In the genomic region with DNA sequence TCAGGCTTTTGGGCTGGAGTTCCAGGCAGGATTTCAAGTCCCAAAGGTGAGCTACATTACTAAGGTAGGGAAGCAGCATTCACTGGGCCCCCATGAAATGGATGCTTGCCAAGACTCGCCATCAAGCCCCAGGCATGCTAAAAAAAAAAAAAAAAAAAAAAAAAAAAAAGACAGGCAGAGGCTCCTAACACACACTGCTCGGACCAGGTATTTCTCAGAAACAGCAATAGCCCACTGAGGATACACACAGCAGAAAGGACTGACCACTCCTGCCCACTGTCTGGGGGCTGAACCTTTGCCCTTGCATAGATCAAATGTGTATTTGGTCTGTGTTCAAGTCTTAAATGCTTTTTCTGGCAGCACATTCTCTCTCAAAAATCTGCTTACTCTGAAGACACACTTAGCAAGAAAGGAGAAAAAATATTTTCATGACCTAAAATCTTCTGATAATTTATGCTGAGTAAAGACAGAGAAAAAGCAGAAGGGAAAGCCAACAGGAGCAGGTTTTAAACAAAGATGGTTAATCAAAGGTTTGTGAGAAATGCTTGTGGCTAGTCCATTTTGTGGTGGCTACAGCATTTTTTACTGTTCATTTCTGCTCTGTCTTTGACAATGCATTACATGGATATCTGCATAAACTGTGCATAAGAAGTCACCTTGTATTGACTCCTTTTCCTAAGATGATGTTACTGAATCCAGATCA, we compare ENCODE assay signal across 29 cellular contexts. TPM values are rescaled to one million over a fixed set of nuclear protein-coding genes. Genes with fewer than 3 reads are reported as not detected.
DNase-seq lines count a peak whose midpoint lies in the region; ATAC-seq, FAIRE-seq and TF ChIP-seq lines count a peak whose summit lies in the region.
"Had no signal": no experiment of that assay in that cellular context is flagged by ENCODE, and none has a peak within 500 bp of the region (broad histone marks: within the 10 kb centered on the region; RNA-seq: fewer than 3 reads in every experiment).

No MANE protein-coding gene starts in this region.

- no peak overlapping the region for H3K27ac Mint-ChIP-seq in MCF 10A (ENCODE audit: low read depth, unreplicated experiment)
- H3K27ac Mint-ChIP-seq in astrocyte (ENCODE audit: unreplicated experiment): no peak overlapping the region
- H3K27ac Mint-ChIP-seq in stimulated activated memory B cell treated with anti-CD40 and anti-IgM and Interleukin-4, amounts not matched to agents 10 μg/mL and 1 μg/mL and 100 μg/mL, for 72 hours: no peak overlapping the region
- H3K27ac Mint-ChIP-seq: activated T-cell treated with anti-CD3 and anti-CD28 coated beads, Interleukin-2, amount 50 U/mL, for 72 hours; stimulated activated naive B cell treated with anti-CD40 and anti-IgM and Interleukin-4, amounts not matched to agents 10 μg/mL and 1 μg/mL and 100 μg/mL, for 72 hours had no signal

- H3K9me3 ChIP-seq in mammary epithelial cell (replicated peaks; ENCODE audit: insufficient read depth, low read length) (no peaks in the 10 kb centered on the region), astrocyte (ENCODE audit: insufficient read depth, low read depth, low read length) (no peaks in the 10 kb centered on the region), suprapubic skin (no peaks in the 10 kb centered on the region)
- H3K9me3 ChIP-seq: adrenal gland, BLaER1, breast epithelium, uterus had no signal

- H3K27ac ChIP-seq in mammary epithelial cell (ENCODE audit: insufficient read depth, low read depth, low read length): no peak overlapping the region
- peak overlapping the region; percentile 60 for H3K27ac ChIP-seq in KMS-11
- H3K27ac ChIP-seq in astrocyte (ENCODE audit: low read depth, low read length): no peak overlapping the region
- no peak overlapping the region for H3K27ac ChIP-seq in suprapubic skin
- H3K27ac ChIP-seq: adrenal gland, BLaER1, breast epithelium, uterus, VCaP had no signal

- no peaks in the 10 kb centered on the region for H4K20me1 ChIP-seq in mammary epithelial cell (ENCODE audit: insufficient read depth, low read length)
- no peaks in the 10 kb centered on the region for H4K20me1 ChIP-seq in KMS-11 (ENCODE audit: insufficient read depth)
- no peaks in the 10 kb centered on the region for H4K20me1 ChIP-seq in astrocyte (ENCODE audit: insufficient read depth, low read length)
- H4K20me1 ChIP-seq: BLaER1 had no signal

- H3K36me3 ChIP-seq in mammary epithelial cell (ENCODE audit: insufficient read depth, low read length): no peaks in the 10 kb centered on the region
- no peaks in the 10 kb centered on the region for H3K36me3 ChIP-seq in KMS-11 (ENCODE audit: insufficient read depth)
- no peaks in the 10 kb centered on the region for H3K36me3 ChIP-seq in astrocyte (ENCODE audit: insufficient read depth, low read length)
- H3K36me3 ChIP-seq in suprapubic skin: no peaks in the 10 kb centered on the region
- H3K36me3 ChIP-seq: adrenal gland, BLaER1, breast epithelium, uterus had no signal

- H3K27me3 ChIP-seq in mammary epithelial cell (ENCODE audit: insufficient read depth, low read length) (no peaks in the 10 kb centered on the region), KMS-11 (ENCODE audit: insufficient read depth, low read depth) (no peaks in the 10 kb centered on the region), astrocyte (ENCODE audit: insufficient read depth, low read length) (no peaks in the 10 kb centered on the region), suprapubic skin (no peaks in the 10 kb centered on the region)
- H3K27me3 ChIP-seq: BLaER1, breast epithelium, uterus had no signal

- H3K4me2 ChIP-seq in mammary epithelial cell (ENCODE audit: insufficient read depth, low read depth, low read length) (peak overlapping the region; percentile 3), KMS-11 (peak overlapping the region; percentile 84), astrocyte (ENCODE audit: low read length) (no peak overlapping the region)
- H3K4me2 ChIP-seq: BLaER1 had no signal

- intact Hi-C loops in mammary epithelial cell (cut with micrococcal nuclease) (no loop called here), MCF 10A (cut with micrococcal nuclease) (no loop called here)

- POLR2A ChIA-PET in MCF 10A (lab: Yijun Ruan, JAX): no interaction called here

- H3K4me1 ChIP-seq in mammary epithelial cell (ENCODE audit: insufficient read depth, low read length): peaks cover 8% of the 10 kb centered on the region
- peaks cover 70% of the 10 kb centered on the region for H3K4me1 ChIP-seq in KMS-11 (ENCODE audit: low read depth, poor library complexity, severe bottlenecking)
- H3K4me1 ChIP-seq in astrocyte (ENCODE audit: insufficient read depth, low read length): peaks cover 4% of the 10 kb centered on the region
- no peaks in the 10 kb centered on the region for H3K4me1 ChIP-seq in suprapubic skin
- H3K4me1 ChIP-seq: adrenal gland, BLaER1, breast epithelium, uterus had no signal

- in situ Hi-C loops in mammary epithelial cell (cut with MboI; ENCODE audit: low sequenced_read_pairs in 2 of 2): loop anchor here in 1 of 2 donors (25.0 kb wide), 2 partner anchors 95 to 395 kb away; a partner anchor contains a TSS

- H3K4me3 Mint-ChIP-seq in MCF 10A (ENCODE audit: unreplicated experiment) (no peak overlapping the region), astrocyte (ENCODE audit: unreplicated experiment) (no peak overlapping the region)
- H3K4me3 Mint-ChIP-seq in stimulated activated memory B cell treated with anti-CD40 and anti-IgM and Interleukin-4, amounts not matched to agents 10 μg/mL and 1 μg/mL and 100 μg/mL, for 72 hours: no peak overlapping the region
- H3K4me3 Mint-ChIP-seq: activated T-cell treated with anti-CD3 and anti-CD28 coated beads, Interleukin-2, amount 50 U/mL, for 72 hours; stimulated activated naive B cell treated with anti-CD40 and anti-IgM and Interleukin-4, amounts not matched to agents 10 μg/mL and 1 μg/mL and 100 μg/mL, for 72 hours had no signal

- H3K27me3 Mint-ChIP-seq in MCF 10A (ENCODE audit: insufficient read depth, unreplicated experiment): no peaks in the 10 kb centered on the region
- H3K27me3 Mint-ChIP-seq in astrocyte (ENCODE audit: low read depth, unreplicated experiment): no peaks in the 10 kb centered on the region
- no peaks in the 10 kb centered on the region for H3K27me3 Mint-ChIP-seq in stimulated activated memory B cell treated with anti-CD40 and anti-IgM and Interleukin-4, amounts not matched to agents 10 μg/mL and 1 μg/mL and 100 μg/mL, for 72 hours
- H3K27me3 Mint-ChIP-seq: stimulated activated naive B cell treated with anti-CD40 and anti-IgM and Interleukin-4, amounts not matched to agents 10 μg/mL and 1 μg/mL and 100 μg/mL, for 72 hours had no signal

- dilution Hi-C loops in mammary epithelial cell (cut with HindIII; ENCODE audit: low sequenced_read_pairs): no loop called here

- no TSS peak for BruUV-seq in mammary epithelial cell (replicated peaks; lab: Mats Ljungman, UMichigan)
- no TSS peak for BruUV-seq in MCF 10A (replicated peaks; lab: Mats Ljungman, UMichigan)

- H2AFZ ChIP-seq in mammary epithelial cell (ENCODE audit: low read depth, low read length) (peak overlapping the region; percentile 8), KMS-11 (ENCODE audit: low read depth) (no peak overlapping the region), astrocyte (ENCODE audit: low read depth, low read length) (no peak overlapping the region)

- H3K9me3 Mint-ChIP-seq in MCF 10A (ENCODE audit: unreplicated experiment) (no peaks in the 10 kb centered on the region), astrocyte (ENCODE audit: unreplicated experiment) (no peaks in the 10 kb centered on the region)
- no peaks in the 10 kb centered on the region for H3K9me3 Mint-ChIP-seq in stimulated activated memory B cell treated with anti-CD40 and anti-IgM and Interleukin-4, amounts not matched to agents 10 μg/mL and 1 μg/mL and 100 μg/mL, for 72 hours
- H3K9me3 Mint-ChIP-seq: activated T-cell treated with anti-CD3 and anti-CD28 coated beads, Interleukin-2, amount 50 U/mL, for 72 hours; stimulated activated naive B cell treated with anti-CD40 and anti-IgM and Interleukin-4, amounts not matched to agents 10 μg/mL and 1 μg/mL and 100 μg/mL, for 72 hours had no signal

- CTCF ChIA-PET in mammary epithelial cell (lab: Charles Lee; ENCODE audit: low non-redundant PET): no interaction called here
- CTCF ChIA-PET in MCF 10A (lab: Yijun Ruan, JAX): interaction anchor here (1.1 to 3.7 kb wide), 2 partner anchors 14 to 16 kb away, joined by 3 to 29 read pairs; no protein-coding TSS in a partner anchor

- 57% methylated on average over 1 of the region's 2 CpGs for WGBS in mammary epithelial cell (ENCODE audit: low coverage, missing lambda C conversion rate)
- WGBS in suprapubic skin: 55% methylated on average over 2 of the region's 2 CpGs

- H3K4me3 ChIP-seq in mammary epithelial cell (replicated peaks in 1 of 3; ENCODE audit: insufficient read depth in 1 of 3, low read depth in 2 of 3, low read length in 3 of 3): no peak overlapping the region
- H3K4me3 ChIP-seq in KMS-11 (IDR thresholded peaks at IDR 0.05; ENCODE audit: insufficient read depth, low read depth, low read length): no peak overlapping the region
- H3K4me3 ChIP-seq in astrocyte (ENCODE audit: insufficient read depth, low read depth, low read length): no peak overlapping the region
- no peak overlapping the region for H3K4me3 ChIP-seq in suprapubic skin
- H3K4me3 ChIP-seq: adrenal gland, BLaER1, breast epithelium, uterus had no signal

- TF ChIP-seq CTCF in mammary epithelial cell (conservative IDR thresholded peaks at IDR 0.05 in 1 of 2, IDR thresholded peaks at IDR 0.05 in 1 of 2; ENCODE audit: extremely low read depth in 1 of 2, insufficient read depth in 1 of 2, low read depth in 1 of 2, low read length in 2 of 2) (no peak), MCF 10A (IDR thresholded peaks at IDR 0.05; ENCODE audit: unreplicated experiment) (no peak), KMS-11 (conservative IDR thresholded peaks at IDR 0.05; ENCODE audit: low read depth, low read length) (no peak), astrocyte (IDR thresholded peaks at IDR 0.05; ENCODE audit: insufficient read depth, low read depth, low read length) (no peak), suprapubic skin (IDR thresholded peaks at IDR 0.05) (no peak)

- H3K79me2 ChIP-seq in mammary epithelial cell (ENCODE audit: insufficient read depth, low read length): no peaks in the 10 kb centered on the region
- peaks cover 16% of the 10 kb centered on the region; the same call in 1 of the 2 replicates for H3K79me2 ChIP-seq in KMS-11 (ENCODE audit: insufficient read depth, low read depth)
- peaks cover 18% of the 10 kb centered on the region for H3K79me2 ChIP-seq in astrocyte (ENCODE audit: insufficient read depth, low read length)

- no peak for FAIRE-seq in astrocyte (lab: Jason Lieb, UNC)

- H3K4me1 Mint-ChIP-seq in MCF 10A (ENCODE audit: insufficient read depth, unreplicated experiment): peaks cover under 1% of the 10 kb centered on the region
- H3K4me1 Mint-ChIP-seq in astrocyte (ENCODE audit: low read depth, unreplicated experiment): peaks cover 14% of the 10 kb centered on the region
- no peaks in the 10 kb centered on the region for H3K4me1 Mint-ChIP-seq in stimulated activated memory B cell treated with anti-CD40 and anti-IgM and Interleukin-4, amounts not matched to agents 10 μg/mL and 1 μg/mL and 100 μg/mL, for 72 hours
- H3K4me1 Mint-ChIP-seq: stimulated activated naive B cell treated with anti-CD40 and anti-IgM and Interleukin-4, amounts not matched to agents 10 μg/mL and 1 μg/mL and 100 μg/mL, for 72 hours had no signal

- DNase-seq in mammary epithelial cell (no peak), MCF 10A (ENCODE audit: unreplicated experiment) (no peak), astrocyte (ENCODE audit: low read depth) (peak; percentile 59), suprapubic skin (ENCODE audit: low spot score in 2 of 2) (no peak)
- DNase-seq: activated CD4-positive, alpha-beta T cell treated with anti-CD3 and anti-CD28 coated beads for 4 hours; activated naive CD4-positive, alpha-beta T cell treated with Interleukin-2 at 50 U/mL for 16 hours; activated T-cell treated with anti-CD3 and anti-CD28 coated beads, Interleukin-2, amount 50 U/mL, for 72 hours; adrenal gland; COR-L47; DMS79; GF-D8; mesendoderm; NCI-H1694 treated with DMSO at 0.1 percent for 48 hours; NCI-H226; NCI-H82; occipital lobe; PC-3; Right ventricle myocardium superior; stimulated activated CD4-positive, alpha-beta T cell treated with anti-CD3 and anti-CD28 coated beads, Interleukin-4, amount 100 ng/mL, for 4 hours; stimulated activated naive B cell treated with anti-CD40 and anti-IgM and Interleukin-4, amounts not matched to agents 10 μg/mL and 1 μg/mL and 100 μg/mL, for 72 hours; uterus had no signal

- H3K36me3 Mint-ChIP-seq in MCF 10A (ENCODE audit: insufficient read depth, unreplicated experiment) (no peaks in the 10 kb centered on the region), astrocyte (ENCODE audit: low read depth, unreplicated experiment) (no peaks in the 10 kb centered on the region)
- no peaks in the 10 kb centered on the region for H3K36me3 Mint-ChIP-seq in stimulated activated memory B cell treated with anti-CD40 and anti-IgM and Interleukin-4, amounts not matched to agents 10 μg/mL and 1 μg/mL and 100 μg/mL, for 72 hours
- H3K36me3 Mint-ChIP-seq: stimulated activated naive B cell treated with anti-CD40 and anti-IgM and Interleukin-4, amounts not matched to agents 10 μg/mL and 1 μg/mL and 100 μg/mL, for 72 hours had no signal

- TF ChIP-seq POLR2A in suprapubic skin (IDR thresholded peaks at IDR 0.05): no peak

- H3K9ac ChIP-seq in mammary epithelial cell (ENCODE audit: insufficient read depth, low read length): no peak overlapping the region
- no peak overlapping the region; the same call in 1 of the 2 replicates for H3K9ac ChIP-seq in KMS-11
- H3K9ac ChIP-seq in astrocyte (ENCODE audit: low read length): no peak overlapping the region
- H3K9ac ChIP-seq: BLaER1 had no signal

- ATAC-seq in stimulated activated memory B cell treated with anti-CD40 and anti-IgM and Interleukin-4, amounts not matched to agents 10 μg/mL and 1 μg/mL and 100 μg/mL, for 72 hours: peak; percentile 31
- ATAC-seq in GM21825 (IDR thresholded peaks at IDR 0.05; ENCODE audit: unreplicated experiment) (no peak), HG03521 (IDR thresholded peaks at IDR 0.05; ENCODE audit: unreplicated experiment) (no peak)
- ATAC-seq: activated T-cell treated with anti-CD3 and anti-CD28 coated beads, Interleukin-2, amount 50 U/mL, for 72 hours; PC-3; stimulated activated naive B cell treated with anti-CD40 and anti-IgM and Interleukin-4, amounts not matched to agents 10 μg/mL and 1 μg/mL and 100 μg/mL, for 72 hours had no signal

- no peak for TF ChIP-seq EP300 in suprapubic skin (IDR thresholded peaks at IDR 0.05)

RNA-seq across cellular contexts. Expression of a gene that starts 37.9 kb away (rescaled TPM):
- total RNA-seq in mammary epithelial cell (1 to 10 TPM; 1.2 to 2.2 TPM), MCF 10A (2022) (2.1 and 4.2 TPM in 2 replicates), astrocyte (8.3 and 10.4 TPM in 2 replicates), suprapubic skin (not detected)
- 0.18 TPM for polyA plus RNA-seq in mammary epithelial cell
- not detected for polyA minus RNA-seq in mammary epithelial cell
- total RNA-seq: HT-29 had no signal
